ENCODE assay signal across 21 cellular contexts in genomic region chr21:46037338-46038325, GRCh38. TPM values are rescaled to one million over a fixed set of nuclear protein-coding genes. Genes with fewer than 3 reads are reported as not detected.
DNase-seq lines count a peak whose midpoint lies in the region; ATAC-seq and TF ChIP-seq lines count a peak whose summit lies in the region.
"Had no signal": no experiment of that assay in that cellular context is flagged by ENCODE, and none has a peak within 500 bp of the region (broad histone marks: within the 10 kb centered on the region; RNA-seq: fewer than 3 reads in every experiment).

No MANE protein-coding gene starts in this region.

- DNase-seq in heart right ventricle (peak in 1 of 2 donors; percentile 23), Right ventricle myocardium inferior (ENCODE audit: missing footprints) (no peak), right atrium auricular region (ENCODE audit: low spot score) (no peak), posterior vena cava (ENCODE audit: low spot score) (peak; percentile 75), vagina (ENCODE audit: extremely low spot score in 2 of 2) (peak; percentile 84 to 85), caudate nucleus (lab: John Stamatoyannopoulos, UW) (no peak), substantia nigra (lab: John Stamatoyannopoulos, UW) (no peak)
- DNase-seq: activated CD4-positive, alpha-beta T cell treated with anti-CD3 and anti-CD28 coated beads, Interleukin-2, amount 10 ng/mL, durations not matched to agents 7 days and 5 days; activated naive CD4-positive, alpha-beta T cell treated with anti-CD3 and anti-CD28 coated beads, Interleukin-2, amount 10 ng/mL, durations not matched to agents 7 days and 5 days; BE2C; GF-D8; natural killer cell; NCI-H2107; NCI-H446; NCI-H82; stimulated activated CD4-positive, alpha-beta T cell treated with anti-CD3 and anti-CD28 coated beads, Interleukin-1b, Interleukin-23, amount 100 ng/mL, for 48 hours had no signal

- peak in 1 of 8 donors; percentile 2 for ATAC-seq in heart right ventricle
- ATAC-seq in Right ventricle myocardium inferior: no peak
- no peak for ATAC-seq in GM21360 (IDR thresholded peaks at IDR 0.05; ENCODE audit: unreplicated experiment)
- ATAC-seq: A549, HCT116, natural killer cell had no signal

- no peaks in the 10 kb centered on the region for H3K27me3 ChIP-seq in heart right ventricle
- H3K27me3 ChIP-seq in right atrium auricular region: no peaks in the 10 kb centered on the region
- H3K27me3 ChIP-seq in vagina: no peaks in the 10 kb centered on the region
- H3K27me3 ChIP-seq: BE2C, left lung had no signal

- TF ChIP-seq CTCF in heart right ventricle (IDR thresholded peaks at IDR 0.05) (no peak), right atrium auricular region (IDR thresholded peaks at IDR 0.05) (no peak), vagina (IDR thresholded peaks at IDR 0.05) (no peak)

- TF ChIP-seq POLR2A in vagina (IDR thresholded peaks at IDR 0.05): no peak

- H3K27ac ChIP-seq in heart right ventricle (peak overlapping the region in 9 of 10 donors; percentile 65 to 83 (median 78)), right atrium auricular region (peak overlapping the region; percentile 66 to 78), vagina (no peak overlapping the region), caudate nucleus (ENCODE audit: low read depth, low read length) (no peak overlapping the region), substantia nigra (ENCODE audit: low read depth, low read length, poor library complexity, severe bottlenecking) (no peak overlapping the region)
- H3K27ac ChIP-seq: A549, left lung had no signal

- intact Hi-C loops in heart right ventricle (cut with DNase I) (no loop called here), Right ventricle myocardium inferior (cut with DNase I) (no loop called here), posterior vena cava (cut with DNase I) (no loop called here), vagina (cut with DNase I) (no loop called here)

- H3K4me3 ChIP-seq in heart right ventricle (no peak overlapping the region), right atrium auricular region (no peak overlapping the region), vagina (no peak overlapping the region)
- H3K4me3 ChIP-seq: A549, left lung had no signal

- no peaks in the 10 kb centered on the region for H3K36me3 ChIP-seq in heart right ventricle
- H3K36me3 ChIP-seq in right atrium auricular region: no peaks in the 10 kb centered on the region
- H3K36me3 ChIP-seq in vagina: no peaks in the 10 kb centered on the region
- H3K36me3 ChIP-seq: BE2C, left lung had no signal

- WGBS in heart right ventricle, 2 donors: 94% methylated on average over 50 of the region's 50 CpGs

- no peaks in the 10 kb centered on the region for H3K9me3 ChIP-seq in heart right ventricle
- H3K9me3 ChIP-seq in right atrium auricular region: no peaks in the 10 kb centered on the region
- H3K9me3 ChIP-seq in vagina: no peaks in the 10 kb centered on the region
- H3K9me3 ChIP-seq: A549, BE2C, left lung had no signal

- H3K4me1 ChIP-seq in heart right ventricle (peaks cover 6 to 43% (median 20%) of the 10 kb centered on the region in 9 donors), right atrium auricular region (peaks cover 0 to 35% of the 10 kb centered on the region in 2 donors), vagina (peaks cover 7% of the 10 kb centered on the region)
- H3K4me1 ChIP-seq: A549 had no signal

RNA-seq across cellular contexts. Expression of gene COL6A1, which starts 56.1 kb away (rescaled TPM):
- 100 to 1,000 TPM in 5 of 10 donors, 10 to 100 TPM in 5; 71.9 to 260 (median 100) TPM for total RNA-seq in heart right ventricle
- polyA plus RNA-seq in heart right ventricle: 100 to 1,000 TPM; 209 to 388 TPM
- total RNA-seq in Right ventricle myocardium inferior: 228 TPM
- total RNA-seq in right atrium auricular region: 100 to 1,000 TPM; 201 to 278 TPM
- 100 to 1,000 TPM; 606 to 689 TPM for total RNA-seq in posterior vena cava
- 520 TPM for total RNA-seq in vagina
- polyA plus RNA-seq: IgD-negative memory B cell had no signal

Comparison
In these comparisons a context has a peak if more than half of its experiments do, and no peak if none do; other contexts are left out.
1. DNase-seq: peak in posterior vena cava (single experiment) and vagina (2 of 2); none in Right ventricle myocardium inferior (single experiment), right atrium auricular region (single experiment), caudate nucleus (0 of 61) and substantia nigra (0 of 49).
2. H3K27ac ChIP-seq: peak in heart right ventricle (9 of 10) and right atrium auricular region (2 of 2); none in vagina (single experiment), caudate nucleus (single experiment) and substantia nigra (single experiment).